In the genomic region with DNA sequence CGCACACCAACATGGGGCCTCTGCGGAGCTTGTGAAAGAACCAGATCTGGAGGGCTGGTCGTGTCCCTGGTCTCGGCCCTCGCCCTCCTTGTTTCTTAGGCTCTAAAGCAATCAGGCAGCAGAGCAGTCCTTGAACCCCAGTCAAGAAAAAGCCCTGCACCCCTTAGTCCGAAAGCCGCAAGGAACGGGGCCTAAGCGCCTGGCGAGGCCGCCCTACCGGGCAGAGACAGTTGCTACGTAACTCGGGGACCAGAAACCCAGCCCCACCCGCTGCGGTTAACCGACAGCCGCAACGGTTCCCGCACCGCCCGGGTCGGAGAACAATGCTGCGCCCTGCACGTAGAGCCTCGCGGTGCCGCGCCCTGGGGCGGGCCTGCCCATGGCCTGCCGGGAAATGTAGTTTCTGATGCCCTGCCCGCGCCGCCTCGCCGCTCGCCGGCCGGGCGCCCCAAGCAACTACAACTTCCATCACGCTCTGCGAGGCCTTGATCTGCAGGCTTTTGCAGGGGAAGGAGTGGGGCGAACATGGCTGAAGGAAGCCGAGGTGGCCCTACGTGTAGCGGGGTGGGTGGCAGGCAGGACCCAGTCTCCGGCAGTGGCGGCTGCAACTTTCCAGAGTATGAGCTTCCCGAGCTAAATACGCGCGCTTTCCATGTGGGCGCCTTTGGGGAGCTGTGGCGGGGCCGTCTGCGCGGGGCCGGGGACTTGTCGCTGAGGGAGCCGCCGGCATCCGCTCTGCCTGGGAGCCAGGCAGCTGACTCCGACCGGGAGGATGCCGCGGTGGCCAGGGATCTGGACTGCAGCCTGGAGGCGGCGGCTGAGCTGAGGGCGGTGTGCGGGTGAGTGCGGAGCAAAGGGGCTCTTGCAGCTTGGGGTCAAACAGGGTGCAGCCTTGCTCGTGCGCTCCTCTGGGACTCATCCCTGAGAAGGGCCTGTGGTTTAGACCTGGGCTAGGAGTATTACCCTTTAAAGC, we compare ENCODE assay signal across 1 cellular context.
TF ChIP-seq lines count a peak whose summit lies in the region.

A gene (plus strand): TSS at position 522 of the 973 bp plus-strand sequence. CDS start 4 bp downstream, at position 526.

TF ChIP-seq in K562, 482 proteins besides CTCF, POLR2A, EP300 and RAD21 (continued from another document):
- TF ChIP-seq, protein P1, sequence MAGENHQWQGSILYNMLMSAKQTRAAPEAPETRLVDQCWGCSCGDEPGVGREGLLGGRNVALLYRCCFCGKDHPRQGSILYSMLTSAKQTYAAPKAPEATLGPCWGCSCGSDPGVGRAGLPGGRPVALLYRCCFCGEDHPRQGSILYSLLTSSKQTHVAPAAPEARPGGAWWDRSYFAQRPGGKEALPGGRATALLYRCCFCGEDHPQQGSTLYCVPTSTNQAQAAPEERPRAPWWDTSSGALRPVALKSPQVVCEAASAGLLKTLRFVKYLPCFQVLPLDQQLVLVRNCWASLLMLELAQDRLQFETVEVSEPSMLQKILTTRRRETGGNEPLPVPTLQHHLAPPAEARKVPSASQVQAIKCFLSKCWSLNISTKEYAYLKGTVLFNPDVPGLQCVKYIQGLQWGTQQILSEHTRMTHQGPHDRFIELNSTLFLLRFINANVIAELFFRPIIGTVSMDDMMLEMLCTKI (IDR thresholded peaks at IDR 0.05; ENCODE audit: partially characterized antibody): no peak
- TF ChIP-seq ZNF77 (CRISPR knock-in tag; IDR thresholded peaks at IDR 0.05): no peak
- TF ChIP-seq, protein P2, sequence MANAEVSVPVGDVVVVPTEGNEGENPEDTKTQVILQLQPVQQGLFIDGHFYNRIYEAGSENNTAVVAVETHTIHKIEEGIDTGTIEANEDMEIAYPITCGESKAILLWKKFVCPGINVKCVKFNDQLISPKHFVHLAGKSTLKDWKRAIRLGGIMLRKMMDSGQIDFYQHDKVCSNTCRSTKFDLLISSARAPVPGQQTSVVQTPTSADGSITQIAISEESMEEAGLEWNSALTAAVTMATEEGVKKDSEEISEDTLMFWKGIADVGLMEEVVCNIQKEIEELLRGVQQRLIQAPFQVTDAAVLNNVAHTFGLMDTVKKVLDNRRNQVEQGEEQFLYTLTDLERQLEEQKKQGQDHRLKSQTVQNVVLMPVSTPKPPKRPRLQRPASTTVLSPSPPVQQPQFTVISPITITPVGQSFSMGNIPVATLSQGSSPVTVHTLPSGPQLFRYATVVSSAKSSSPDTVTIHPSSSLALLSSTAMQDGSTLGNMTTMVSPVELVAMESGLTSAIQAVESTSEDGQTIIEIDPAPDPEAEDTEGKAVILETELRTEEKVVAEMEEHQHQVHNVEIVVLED (CRISPR knock-in tag; IDR thresholded peaks at IDR 0.05): peak; percentile 82
- TF ChIP-seq, protein P3, sequence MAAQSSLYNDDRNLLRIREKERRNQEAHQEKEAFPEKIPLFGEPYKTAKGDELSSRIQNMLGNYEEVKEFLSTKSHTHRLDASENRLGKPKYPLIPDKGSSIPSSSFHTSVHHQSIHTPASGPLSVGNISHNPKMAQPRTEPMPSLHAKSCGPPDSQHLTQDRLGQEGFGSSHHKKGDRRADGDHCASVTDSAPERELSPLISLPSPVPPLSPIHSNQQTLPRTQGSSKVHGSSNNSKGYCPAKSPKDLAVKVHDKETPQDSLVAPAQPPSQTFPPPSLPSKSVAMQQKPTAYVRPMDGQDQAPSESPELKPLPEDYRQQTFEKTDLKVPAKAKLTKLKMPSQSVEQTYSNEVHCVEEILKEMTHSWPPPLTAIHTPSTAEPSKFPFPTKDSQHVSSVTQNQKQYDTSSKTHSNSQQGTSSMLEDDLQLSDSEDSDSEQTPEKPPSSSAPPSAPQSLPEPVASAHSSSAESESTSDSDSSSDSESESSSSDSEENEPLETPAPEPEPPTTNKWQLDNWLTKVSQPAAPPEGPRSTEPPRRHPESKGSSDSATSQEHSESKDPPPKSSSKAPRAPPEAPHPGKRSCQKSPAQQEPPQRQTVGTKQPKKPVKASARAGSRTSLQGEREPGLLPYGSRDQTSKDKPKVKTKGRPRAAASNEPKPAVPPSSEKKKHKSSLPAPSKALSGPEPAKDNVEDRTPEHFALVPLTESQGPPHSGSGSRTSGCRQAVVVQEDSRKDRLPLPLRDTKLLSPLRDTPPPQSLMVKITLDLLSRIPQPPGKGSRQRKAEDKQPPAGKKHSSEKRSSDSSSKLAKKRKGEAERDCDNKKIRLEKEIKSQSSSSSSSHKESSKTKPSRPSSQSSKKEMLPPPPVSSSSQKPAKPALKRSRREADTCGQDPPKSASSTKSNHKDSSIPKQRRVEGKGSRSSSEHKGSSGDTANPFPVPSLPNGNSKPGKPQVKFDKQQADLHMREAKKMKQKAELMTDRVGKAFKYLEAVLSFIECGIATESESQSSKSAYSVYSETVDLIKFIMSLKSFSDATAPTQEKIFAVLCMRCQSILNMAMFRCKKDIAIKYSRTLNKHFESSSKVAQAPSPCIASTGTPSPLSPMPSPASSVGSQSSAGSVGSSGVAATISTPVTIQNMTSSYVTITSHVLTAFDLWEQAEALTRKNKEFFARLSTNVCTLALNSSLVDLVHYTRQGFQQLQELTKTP (IDR thresholded peaks at IDR 0.05; ENCODE audit: low read depth in 1 of 2, partially characterized antibody in 2 of 2): peak in 1 of 2 experiments; percentile 96
- TF ChIP-seq, protein P4, sequence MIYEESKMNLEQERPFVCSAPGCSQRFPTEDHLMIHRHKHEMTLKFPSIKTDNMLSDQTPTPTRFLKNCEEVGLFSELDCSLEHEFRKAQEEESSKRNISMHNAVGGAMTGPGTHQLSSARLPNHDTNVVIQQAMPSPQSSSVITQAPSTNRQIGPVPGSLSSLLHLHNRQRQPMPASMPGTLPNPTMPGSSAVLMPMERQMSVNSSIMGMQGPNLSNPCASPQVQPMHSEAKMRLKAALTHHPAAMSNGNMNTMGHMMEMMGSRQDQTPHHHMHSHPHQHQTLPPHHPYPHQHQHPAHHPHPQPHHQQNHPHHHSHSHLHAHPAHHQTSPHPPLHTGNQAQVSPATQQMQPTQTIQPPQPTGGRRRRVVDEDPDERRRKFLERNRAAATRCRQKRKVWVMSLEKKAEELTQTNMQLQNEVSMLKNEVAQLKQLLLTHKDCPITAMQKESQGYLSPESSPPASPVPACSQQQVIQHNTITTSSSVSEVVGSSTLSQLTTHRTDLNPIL (CRISPR knock-in tag; IDR thresholded peaks at IDR 0.05): no peak
- TF ChIP-seq CBFB (CRISPR knock-in tag; IDR thresholded peaks at IDR 0.05): peak; percentile 98
- TF ChIP-seq, protein P5, sequence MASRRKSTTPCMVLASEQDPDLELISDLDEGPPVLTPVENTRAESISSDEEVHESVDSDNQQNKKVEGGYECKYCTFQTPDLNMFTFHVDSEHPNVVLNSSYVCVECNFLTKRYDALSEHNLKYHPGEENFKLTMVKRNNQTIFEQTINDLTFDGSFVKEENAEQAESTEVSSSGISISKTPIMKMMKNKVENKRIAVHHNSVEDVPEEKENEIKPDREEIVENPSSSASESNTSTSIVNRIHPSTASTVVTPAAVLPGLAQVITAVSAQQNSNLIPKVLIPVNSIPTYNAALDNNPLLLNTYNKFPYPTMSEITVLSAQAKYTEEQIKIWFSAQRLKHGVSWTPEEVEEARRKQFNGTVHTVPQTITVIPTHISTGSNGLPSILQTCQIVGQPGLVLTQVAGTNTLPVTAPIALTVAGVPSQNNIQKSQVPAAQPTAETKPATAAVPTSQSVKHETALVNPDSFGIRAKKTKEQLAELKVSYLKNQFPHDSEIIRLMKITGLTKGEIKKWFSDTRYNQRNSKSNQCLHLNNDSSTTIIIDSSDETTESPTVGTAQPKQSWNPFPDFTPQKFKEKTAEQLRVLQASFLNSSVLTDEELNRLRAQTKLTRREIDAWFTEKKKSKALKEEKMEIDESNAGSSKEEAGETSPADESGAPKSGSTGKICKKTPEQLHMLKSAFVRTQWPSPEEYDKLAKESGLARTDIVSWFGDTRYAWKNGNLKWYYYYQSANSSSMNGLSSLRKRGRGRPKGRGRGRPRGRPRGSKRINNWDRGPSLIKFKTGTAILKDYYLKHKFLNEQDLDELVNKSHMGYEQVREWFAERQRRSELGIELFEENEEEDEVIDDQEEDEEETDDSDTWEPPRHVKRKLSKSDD (conservative IDR thresholded peaks at IDR 0.05; ENCODE audit: low read length): no peak
TF ChIP-seq in K562: peak in this region for 85.
